18 cellular contexts compared by ENCODE assay signal in the genomic region with DNA sequence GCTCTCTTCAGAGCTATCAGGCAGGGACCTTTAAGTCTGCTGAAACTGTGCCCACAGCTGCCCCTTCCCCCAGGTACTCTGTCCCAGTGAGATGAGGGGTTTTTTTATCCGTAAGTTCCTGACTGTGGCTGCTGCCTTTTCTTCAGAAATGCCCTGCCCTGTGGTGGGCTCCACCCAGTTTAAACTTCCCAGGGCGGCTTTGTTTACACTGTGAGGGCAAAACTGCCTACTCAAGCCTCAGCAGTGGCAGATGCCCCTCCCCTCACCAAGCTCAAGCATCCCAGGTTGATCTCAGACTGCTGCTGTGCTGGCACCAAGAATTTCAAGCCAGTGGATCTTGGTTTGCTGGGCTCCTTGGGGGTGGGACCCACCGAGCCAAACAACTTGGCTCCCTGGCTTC. TPM values are rescaled to one million over a fixed set of nuclear protein-coding genes. Genes with fewer than 3 reads are reported as not detected.
A peak's percentile ranks its signal among the peaks of the same experiment; 100 is the strongest.
DNase-seq lines count a peak whose midpoint lies in the region; ATAC-seq, FAIRE-seq and TF ChIP-seq lines count a peak whose summit lies in the region.
"Had no signal": no experiment of that assay in that cellular context is flagged by ENCODE, and none has a peak within 500 bp of the region (broad histone marks: within the 10 kb centered on the region; RNA-seq: fewer than 3 reads in every experiment).

No MANE protein-coding gene starts in this region.

- H3K27me3 Mint-ChIP-seq in activated T-helper 17 cell treated with anti-CD3 and anti-CD28 coated beads, Interleukin-2, amount 50 U/mL, for 72 hours, result no peaks in the 10 kb centered on the region
- peaks cover 14% of the 10 kb centered on the region for H3K27me3 Mint-ChIP-seq in chondrocyte (ENCODE audit: low read depth)
- H3K27me3 Mint-ChIP-seq: CD4-positive, CD25-positive, alpha-beta regulatory T cell had no signal

- no peaks in the 10 kb centered on the region for H3K9me3 ChIP-seq in small intestine (ENCODE audit: control insufficient read depth, low read depth)

- FAIRE-seq in small intestine (lab: Jason Lieb, UNC), result no peak
- FAIRE-seq: HTR-8/SVneo had no signal

- H3K4me1 ChIP-seq in small intestine (ENCODE audit: control insufficient read depth in 2 of 2, insufficient read depth in 1 of 2, low read depth in 1 of 2, low read length in 1 of 2), result no peaks in the 10 kb centered on the region

- no peaks in the 10 kb centered on the region for H3K9me3 Mint-ChIP-seq in activated T-helper 17 cell treated with anti-CD3 and anti-CD28 coated beads, Interleukin-2, amount 50 U/mL, for 72 hours
- no peaks in the 10 kb centered on the region for H3K9me3 Mint-ChIP-seq in chondrocyte (ENCODE audit: low read depth)
- H3K9me3 Mint-ChIP-seq: CD4-positive, CD25-positive, alpha-beta regulatory T cell had no signal

- TF ChIP-seq CTCF in chondrocyte (IDR thresholded peaks at IDR 0.05), result no peak

- no peak overlapping the region for H3K4me3 Mint-ChIP-seq in activated T-helper 17 cell treated with anti-CD3 and anti-CD28 coated beads, Interleukin-2, amount 50 U/mL, for 72 hours
- no peak overlapping the region for H3K4me3 Mint-ChIP-seq in chondrocyte (ENCODE audit: unreplicated experiment)
- H3K4me3 Mint-ChIP-seq: CD4-positive, CD25-positive, alpha-beta regulatory T cell had no signal

- no peak overlapping the region for H3K27ac ChIP-seq in small intestine (ENCODE audit: low read depth in 1 of 2, low read length in 1 of 2)

- H3K36me3 ChIP-seq in small intestine (ENCODE audit: control insufficient read depth in 2 of 2, insufficient read depth in 2 of 2, low read length in 2 of 2), result no peaks in the 10 kb centered on the region

- peaks cover 0 to 2% of the 10 kb centered on the region in 2 donors for H3K27me3 ChIP-seq in small intestine (ENCODE audit: control insufficient read depth in 2 of 2, insufficient read depth in 2 of 2, low read length in 2 of 2)

- H3K36me3 Mint-ChIP-seq in activated T-helper 17 cell treated with anti-CD3 and anti-CD28 coated beads, Interleukin-2, amount 50 U/mL, for 72 hours (ENCODE audit: low read depth), result no peaks in the 10 kb centered on the region
- no peaks in the 10 kb centered on the region for H3K36me3 Mint-ChIP-seq in chondrocyte (ENCODE audit: low read depth)
- H3K36me3 Mint-ChIP-seq: CD4-positive, CD25-positive, alpha-beta regulatory T cell had no signal

- no peak overlapping the region for H3K27ac Mint-ChIP-seq in activated T-helper 17 cell treated with anti-CD3 and anti-CD28 coated beads, Interleukin-2, amount 50 U/mL, for 72 hours
- no peak overlapping the region for H3K27ac Mint-ChIP-seq in chondrocyte (ENCODE audit: unreplicated experiment)
- H3K27ac Mint-ChIP-seq: CD4-positive, CD25-positive, alpha-beta regulatory T cell had no signal

- peaks cover 6% of the 10 kb centered on the region for H3K4me1 Mint-ChIP-seq in activated T-helper 17 cell treated with anti-CD3 and anti-CD28 coated beads, Interleukin-2, amount 50 U/mL, for 72 hours
- H3K4me1 Mint-ChIP-seq in chondrocyte (ENCODE audit: low read depth), result no peaks in the 10 kb centered on the region

- ATAC-seq in activated T-helper 17 cell treated with anti-CD3 and anti-CD28 coated beads, Interleukin-2, amount 50 U/mL, for 72 hours (replicated peaks), result peak; percentile 24
- no peak for ATAC-seq in HG02970 (IDR thresholded peaks at IDR 0.05; ENCODE audit: low FRiP score, unreplicated experiment)
- ATAC-seq in GM19455 (IDR thresholded peaks at IDR 0.05; ENCODE audit: unreplicated experiment), result no peak

- peak; percentile 5 for DNase-seq in activated effector memory CD4-positive, alpha-beta T cell treated with Interleukin-2 at 50 U/mL for 16 hours
- DNase-seq in activated effector memory CD4-positive, alpha-beta T cell treated with anti-CD3 and anti-CD28 coated beads, Interleukin-2, amount 50 U/mL, for 16 hours, result no peak
- DNase-seq in M059J (ENCODE audit: low read depth) (peak; percentile 5), small intestine (peak; percentile 17), chondrocyte (ENCODE audit: low spot score) (no peak)
- DNase-seq: AML-193; HCEC 1CT; MV-4-11; NCI-H1417 treated with DMSO at 0.1 percent for 48 hours; NCI-H2029; NCI-H524 treated with DMSO at 0.1 percent for 48 hours; NK-92 treated with Interleukin-12 subunit alpha and Interleukin-12 subunit beta, amount 100 ng/mL, for 24 hours; OCI-M1 had no signal

- H3K4me3 ChIP-seq in small intestine (ENCODE audit: low read depth in 1 of 2, low read length in 2 of 2), result no peak overlapping the region

- 35 to 58% (median 39%) methylated on average over 3 of the region's 3 CpGs for WGBS in small intestine, 3 donors

RNA-seq across cellular contexts. Expression of a gene that starts 46.9 kb away (rescaled TPM):
- 17.8 and 23.5 TPM in 2 replicates for total RNA-seq in M059J (2014; rRNA removed; shearing (Covaris generic))
- total RNA-seq in activated T-helper 17 cell treated with anti-CD3 and anti-CD28 coated beads, Interleukin-2, amount 50 U/mL, for 72 hours, result 10 to 100 TPM; 21.4 to 29.9 TPM
- polyA plus RNA-seq in small intestine, result 1 to 10 TPM in 1 of 3 donors, under 1 TPM in 2; under 0.01 to 2.7 (median 0.81) TPM
- 24.9 to 26.0 TPM (median 25.0 TPM) in 3 replicates for total RNA-seq in chondrocyte

Comparison
In these comparisons a context has a peak if more than half of its experiments do, and no peak if none do; other contexts are left out.
1. DNase-seq: peak in activated effector memory CD4-positive, alpha-beta T cell treated with Interleukin-2 at 50 U/mL for 16 hours (single experiment), M059J (single experiment) and small intestine (single experiment); none in activated effector memory CD4-positive, alpha-beta T cell treated with anti-CD3 and anti-CD28 coated beads, Interleukin-2, amount 50 U/mL, for 16 hours (single experiment) and chondrocyte (single experiment).